Comparison of ENCODE assay signal across 1 cellular context in the genomic region with DNA sequence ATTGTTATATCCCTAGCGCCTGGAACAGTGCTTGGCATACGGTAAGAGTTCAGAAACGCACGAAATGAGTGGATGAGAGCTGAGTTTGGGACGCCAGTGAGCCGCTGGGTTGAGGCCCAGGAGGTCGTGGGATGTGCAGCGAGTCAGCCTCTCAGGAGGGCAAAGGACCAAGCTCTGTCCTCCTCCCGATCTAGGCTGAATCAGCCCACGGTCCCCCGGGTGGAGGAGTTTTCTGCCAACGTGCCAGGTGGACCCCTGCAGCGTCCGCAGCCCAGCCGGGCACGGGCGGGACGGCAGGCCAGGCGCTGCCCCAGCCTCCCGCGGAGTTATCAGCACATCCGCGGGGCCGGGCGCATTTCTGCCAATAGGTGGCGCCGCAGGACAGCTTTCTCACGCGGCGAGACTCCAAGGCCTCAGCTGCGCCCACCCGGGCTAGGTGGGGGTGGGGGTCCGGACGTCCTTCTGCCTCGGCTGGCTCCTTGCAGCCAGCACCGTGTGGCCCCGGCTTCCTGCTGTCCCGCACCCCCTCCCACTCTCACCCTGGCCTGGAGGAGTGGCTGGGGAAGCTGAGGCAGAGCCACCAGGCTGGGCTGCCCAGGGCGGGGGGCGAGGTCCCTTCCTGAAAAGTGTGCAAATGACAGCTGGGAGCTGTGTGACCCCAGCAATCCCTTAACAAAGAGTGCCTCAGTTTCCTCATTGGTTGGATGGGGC.
TF ChIP-seq lines count a peak whose summit lies in the region.

No MANE protein-coding gene starts in this region.

TF ChIP-seq in HepG2, 621 proteins besides CTCF, POLR2A, EP300 and RAD21 (continued from another document):
- TF ChIP-seq, protein P1, sequence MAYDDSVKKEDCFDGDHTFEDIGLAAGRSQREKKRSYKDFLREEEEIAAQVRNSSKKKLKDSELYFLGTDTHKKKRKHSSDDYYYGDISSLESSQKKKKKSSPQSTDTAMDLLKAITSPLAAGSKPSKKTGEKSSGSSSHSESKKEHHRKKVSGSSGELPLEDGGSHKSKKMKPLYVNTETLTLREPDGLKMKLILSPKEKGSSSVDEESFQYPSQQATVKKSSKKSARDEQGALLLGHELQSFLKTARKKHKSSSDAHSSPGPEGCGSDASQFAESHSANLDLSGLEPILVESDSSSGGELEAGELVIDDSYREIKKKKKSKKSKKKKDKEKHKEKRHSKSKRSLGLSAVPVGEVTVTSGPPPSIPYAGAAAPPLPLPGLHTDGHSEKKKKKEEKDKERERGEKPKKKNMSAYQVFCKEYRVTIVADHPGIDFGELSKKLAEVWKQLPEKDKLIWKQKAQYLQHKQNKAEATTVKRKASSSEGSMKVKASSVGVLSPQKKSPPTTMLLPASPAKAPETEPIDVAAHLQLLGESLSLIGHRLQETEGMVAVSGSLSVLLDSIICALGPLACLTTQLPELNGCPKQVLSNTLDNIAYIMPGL (CRISPR knock-in tag; IDR thresholded peaks at IDR 0.05; ENCODE audit: borderline replicate concordance in 1 of 2, low read depth in 1 of 2): peak; percentile 83 to 85; a peak in 2 of 4 replicates
- TF ChIP-seq RNF2 (conservative IDR thresholded peaks at IDR 0.05; ENCODE audit: low read depth) (no peak), RFX5 (IDR thresholded peaks at IDR 0.05; ENCODE audit: low read depth, low read length) (no peak), ZSCAN21 (CRISPR knock-in tag; IDR thresholded peaks at IDR 0.05; ENCODE audit: borderline replicate concordance) (no peak; the same call in 1 of the 2 replicates), DZIP1 (CRISPR knock-in tag; IDR thresholded peaks at IDR 0.05) (no peak), KAT8 (CRISPR knock-in tag; IDR thresholded peaks at IDR 0.05) (0 out of 2 replicates have a peak, but pooled peaks have one; percentile 26), PPARG (CRISPR knock-in tag; conservative IDR thresholded peaks at IDR 0.05) (no peak), ZNF652 (CRISPR knock-in tag; IDR thresholded peaks at IDR 0.05; ENCODE audit: borderline replicate concordance, low read depth) (no peak), POLR2AphosphoS5 (IDR thresholded peaks at IDR 0.05; ENCODE audit: low read depth, low read length) (no peak), RFX1 (IDR thresholded peaks at IDR 0.05) (no peak), SNRNP70 (IDR thresholded peaks at IDR 0.05; ENCODE audit: low read depth, low read length) (no peak), ZMYM3 (CRISPR knock-in tag; IDR thresholded peaks at IDR 0.05) (no peak; the same call in 1 of the 2 replicates), HNF1B (CRISPR knock-in tag; IDR thresholded peaks at IDR 0.05) (peak; percentile 73), XRCC5 (optimal IDR thresholded peaks at IDR 0.05; ENCODE audit: low read length) (peak; percentile 42), TSC22D2 (CRISPR knock-in tag; IDR thresholded peaks at IDR 0.05; ENCODE audit: borderline replicate concordance) (no peak)
- TF ChIP-seq, protein P2, sequence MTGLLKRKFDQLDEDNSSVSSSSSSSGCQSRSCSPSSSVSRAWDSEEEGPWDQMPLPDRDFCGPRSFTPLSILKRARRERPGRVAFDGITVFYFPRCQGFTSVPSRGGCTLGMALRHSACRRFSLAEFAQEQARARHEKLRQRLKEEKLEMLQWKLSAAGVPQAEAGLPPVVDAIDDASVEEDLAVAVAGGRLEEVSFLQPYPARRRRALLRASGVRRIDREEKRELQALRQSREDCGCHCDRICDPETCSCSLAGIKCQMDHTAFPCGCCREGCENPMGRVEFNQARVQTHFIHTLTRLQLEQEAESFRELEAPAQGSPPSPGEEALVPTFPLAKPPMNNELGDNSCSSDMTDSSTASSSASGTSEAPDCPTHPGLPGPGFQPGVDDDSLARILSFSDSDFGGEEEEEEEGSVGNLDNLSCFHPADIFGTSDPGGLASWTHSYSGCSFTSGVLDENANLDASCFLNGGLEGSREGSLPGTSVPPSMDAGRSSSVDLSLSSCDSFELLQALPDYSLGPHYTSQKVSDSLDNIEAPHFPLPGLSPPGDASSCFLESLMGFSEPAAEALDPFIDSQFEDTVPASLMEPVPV (CRISPR knock-in tag; IDR thresholded peaks at IDR 0.05): no peak; the same call in 1 of the 2 replicates
- TF ChIP-seq, protein P3, sequence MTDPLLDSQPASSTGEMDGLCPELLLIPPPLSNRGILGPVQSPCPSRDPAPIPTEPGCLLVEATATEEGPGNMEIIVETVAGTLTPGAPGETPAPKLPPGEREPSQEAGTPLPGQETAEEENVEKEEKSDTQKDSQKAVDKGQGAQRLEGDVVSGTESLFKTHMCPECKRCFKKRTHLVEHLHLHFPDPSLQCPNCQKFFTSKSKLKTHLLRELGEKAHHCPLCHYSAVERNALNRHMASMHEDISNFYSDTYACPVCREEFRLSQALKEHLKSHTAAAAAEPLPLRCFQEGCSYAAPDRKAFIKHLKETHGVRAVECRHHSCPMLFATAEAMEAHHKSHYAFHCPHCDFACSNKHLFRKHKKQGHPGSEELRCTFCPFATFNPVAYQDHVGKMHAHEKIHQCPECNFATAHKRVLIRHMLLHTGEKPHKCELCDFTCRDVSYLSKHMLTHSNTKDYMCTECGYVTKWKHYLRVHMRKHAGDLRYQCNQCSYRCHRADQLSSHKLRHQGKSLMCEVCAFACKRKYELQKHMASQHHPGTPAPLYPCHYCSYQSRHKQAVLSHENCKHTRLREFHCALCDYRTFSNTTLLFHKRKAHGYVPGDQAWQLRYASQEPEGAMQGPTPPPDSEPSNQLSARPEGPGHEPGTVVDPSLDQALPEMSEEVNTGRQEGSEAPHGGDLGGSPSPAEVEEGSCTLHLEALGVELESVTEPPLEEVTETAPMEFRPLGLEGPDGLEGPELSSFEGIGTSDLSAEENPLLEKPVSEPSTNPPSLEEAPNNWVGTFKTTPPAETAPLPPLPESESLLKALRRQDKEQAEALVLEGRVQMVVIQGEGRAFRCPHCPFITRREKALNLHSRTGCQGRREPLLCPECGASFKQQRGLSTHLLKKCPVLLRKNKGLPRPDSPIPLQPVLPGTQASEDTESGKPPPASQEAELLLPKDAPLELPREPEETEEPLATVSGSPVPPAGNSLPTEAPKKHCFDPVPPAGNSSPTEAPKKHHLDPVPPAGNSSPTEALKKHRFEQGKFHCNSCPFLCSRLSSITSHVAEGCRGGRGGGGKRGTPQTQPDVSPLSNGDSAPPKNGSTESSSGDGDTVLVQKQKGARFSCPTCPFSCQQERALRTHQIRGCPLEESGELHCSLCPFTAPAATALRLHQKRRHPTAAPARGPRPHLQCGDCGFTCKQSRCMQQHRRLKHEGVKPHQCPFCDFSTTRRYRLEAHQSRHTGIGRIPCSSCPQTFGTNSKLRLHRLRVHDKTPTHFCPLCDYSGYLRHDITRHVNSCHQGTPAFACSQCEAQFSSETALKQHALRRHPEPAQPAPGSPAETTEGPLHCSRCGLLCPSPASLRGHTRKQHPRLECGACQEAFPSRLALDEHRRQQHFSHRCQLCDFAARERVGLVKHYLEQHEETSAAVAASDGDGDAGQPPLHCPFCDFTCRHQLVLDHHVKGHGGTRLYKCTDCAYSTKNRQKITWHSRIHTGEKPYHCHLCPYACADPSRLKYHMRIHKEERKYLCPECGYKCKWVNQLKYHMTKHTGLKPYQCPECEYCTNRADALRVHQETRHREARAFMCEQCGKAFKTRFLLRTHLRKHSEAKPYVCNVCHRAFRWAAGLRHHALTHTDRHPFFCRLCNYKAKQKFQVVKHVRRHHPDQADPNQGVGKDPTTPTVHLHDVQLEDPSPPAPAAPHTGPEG (CRISPR knock-in tag; IDR thresholded peaks at IDR 0.05): no peak
- TF ChIP-seq, protein P4, sequence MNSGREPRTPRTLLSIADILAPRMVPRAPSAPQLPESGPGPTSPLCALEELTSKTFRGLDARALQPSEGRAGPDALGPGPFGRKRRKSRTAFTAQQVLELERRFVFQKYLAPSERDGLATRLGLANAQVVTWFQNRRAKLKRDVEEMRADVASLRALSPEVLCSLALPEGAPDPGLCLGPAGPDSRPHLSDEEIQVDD (CRISPR knock-in tag; IDR thresholded peaks at IDR 0.05; ENCODE audit: borderline replicate concordance): peak; percentile 67
- TF ChIP-seq, protein P5, sequence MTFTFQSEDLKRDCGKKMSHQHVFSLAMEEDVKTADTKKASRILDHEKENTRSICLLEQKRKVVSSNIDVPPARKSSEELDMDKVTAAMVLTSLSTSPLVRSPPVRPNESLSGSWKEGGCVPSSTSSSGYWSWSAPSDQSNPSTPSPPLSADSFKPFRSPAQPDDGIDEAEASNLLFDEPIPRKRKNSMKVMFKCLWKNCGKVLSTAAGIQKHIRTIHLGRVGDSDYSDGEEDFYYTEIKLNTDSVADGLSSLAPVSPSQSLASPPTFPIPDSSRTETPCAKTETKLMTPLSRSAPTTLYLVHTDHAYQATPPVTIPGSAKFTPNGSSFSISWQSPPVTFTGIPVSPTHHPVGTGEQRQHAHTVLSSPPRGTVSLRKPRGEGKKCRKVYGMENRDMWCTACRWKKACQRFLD (CRISPR knock-in tag; IDR thresholded peaks at IDR 0.05; ENCODE audit: borderline replicate concordance): no peak
